8 cellular contexts compared by ENCODE assay signal in genomic region chr18:21914739-21915319, GRCh38.
DNase-seq lines count a peak whose midpoint lies in the region; ATAC-seq lines count a peak whose summit lies in the region.

No MANE protein-coding gene starts in this region.

- peak; percentile 51 for DNase-seq in EH (ENCODE audit: low read depth)
- DNase-seq in LHCN-M2 (ENCODE audit: low read depth): peak; percentile 38
- peak; percentile 81 for DNase-seq in amniotic epithelial cell (ENCODE audit: low read depth)
- peak; percentile 80 for DNase-seq in left kidney (ENCODE audit: low read depth, low spot score)
- DNase-seq in activated CD4-positive, alpha-beta T cell treated with anti-CD3 and anti-CD28 coated beads, Interleukin-2, amount 50 U/mL, for 48 hours: no peak
- DNase-seq in retina: no peak
- DNase-seq in stimulated activated naive CD4-positive, alpha-beta T cell (lab: John Stamatoyannopoulos, UW): no peak

- ATAC-seq in GM18861 (IDR thresholded peaks at IDR 0.05; ENCODE audit: unreplicated experiment): no peak

Comparison
In these comparisons a context has a peak if more than half of its experiments do, and no peak if none do; other contexts are left out.
1. DNase-seq: peak in EH (single experiment), LHCN-M2 (single experiment), amniotic epithelial cell (single experiment) and left kidney (single experiment); none in activated CD4-positive, alpha-beta T cell treated with anti-CD3 and anti-CD28 coated beads, Interleukin-2, amount 50 U/mL, for 48 hours (0 of 2), retina (single experiment) and stimulated activated naive CD4-positive, alpha-beta T cell (0 of 6).